In genomic region chr6:111270121-111270520, GRCh38 we compare ENCODE assay signal across 10 cellular contexts.
"Had no signal": no experiment of that assay in that cellular context is flagged by ENCODE, and none has a peak within 500 bp of the region (broad histone marks: within the 10 kb centered on the region; RNA-seq: fewer than 3 reads in every experiment).

No MANE protein-coding gene starts in this region.

- H3K4me1 ChIP-seq: HAP-1 had no signal

- H3K4me2 ChIP-seq: GM23338 had no signal

- H3K9me3 ChIP-seq: HAP-1 had no signal

- H2AFZ ChIP-seq: GM23248, GM23338 had no signal

- H3K9ac ChIP-seq: GM23248 had no signal

- H3K4me3 Mint-ChIP-seq: GM23338, H9, HFFc6 had no signal

- H3K27ac Mint-ChIP-seq: GM23338, H9, HFFc6 had no signal

- FAIRE-seq: H1, H54 had no signal

- H3K4me3 ChIP-seq: GM23248, GM23338, HAP-1 had no signal

- ATAC-seq: GM23338, HCT116 had no signal

- H3K4me1 Mint-ChIP-seq: GM23338, H9 had no signal

- DNase-seq: GOT3, H7, H9, HFFc6 had no signal
